ENCODE assay signal across 1 cellular context in the genomic region with DNA sequence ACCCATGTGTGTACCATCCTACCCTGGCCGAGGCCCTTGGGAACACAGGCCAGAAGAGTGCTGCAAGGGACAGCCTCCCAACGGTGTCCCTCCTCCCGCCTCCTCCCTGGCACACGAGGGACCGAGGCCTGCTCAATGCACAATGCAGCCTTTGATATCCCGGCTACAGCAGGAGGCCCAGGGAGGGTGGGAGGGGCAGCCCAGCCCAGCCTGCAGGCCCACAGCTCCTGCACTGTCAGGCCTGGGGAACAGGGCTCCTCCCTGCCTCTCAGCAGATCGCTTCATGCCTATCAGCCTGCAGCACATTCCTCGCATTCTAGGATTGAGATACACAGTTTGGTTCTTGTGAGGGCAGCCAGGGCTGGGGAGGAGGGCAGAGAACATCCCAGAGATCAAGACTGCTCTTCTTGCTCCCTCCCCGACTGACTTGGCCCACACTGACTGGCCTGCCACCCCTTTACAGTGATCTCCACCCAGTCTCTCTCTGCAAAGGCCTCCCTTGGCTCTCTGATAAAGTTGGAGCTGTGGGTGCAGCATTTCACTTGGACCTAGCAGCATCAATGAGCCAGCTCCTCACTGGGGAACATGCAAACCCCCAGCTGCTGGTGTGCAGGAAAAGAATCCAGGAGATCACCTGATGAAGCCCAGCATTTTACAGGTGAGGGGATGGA.
TF ChIP-seq lines count a peak whose summit lies in the region.

A gene (minus strand): TSS at position 46 of the 671 bp plus-strand sequence. CDS start 40 bp downstream, at position 6.

TF ChIP-seq in HCT116, 20 proteins besides CTCF, POLR2A, EP300 and RAD21 (continued from another document):
- TF ChIP-seq, protein P1, sequence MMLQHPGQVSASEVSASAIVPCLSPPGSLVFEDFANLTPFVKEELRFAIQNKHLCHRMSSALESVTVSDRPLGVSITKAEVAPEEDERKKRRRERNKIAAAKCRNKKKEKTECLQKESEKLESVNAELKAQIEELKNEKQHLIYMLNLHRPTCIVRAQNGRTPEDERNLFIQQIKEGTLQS (IDR thresholded peaks at IDR 0.05) = no peak
- TF ChIP-seq CBX3 (IDR thresholded peaks at IDR 0.05; ENCODE audit: low read depth) (no peak), TCF7L2 (IDR thresholded peaks at IDR 0.05; ENCODE audit: borderline replicate concordance, extremely low read depth, insufficient read depth, insufficient read length) (peak; percentile 90), POLR2AphosphoS5 (IDR thresholded peaks at IDR 0.05; ENCODE audit: low read depth, low read length) (no peak; the same call in 1 of the 2 replicates), CEBPB (IDR thresholded peaks at IDR 0.05; ENCODE audit: low read depth) (no peak), SRF (IDR thresholded peaks at IDR 0.05; ENCODE audit: low read depth) (no peak)
- TF ChIP-seq, protein P2, sequence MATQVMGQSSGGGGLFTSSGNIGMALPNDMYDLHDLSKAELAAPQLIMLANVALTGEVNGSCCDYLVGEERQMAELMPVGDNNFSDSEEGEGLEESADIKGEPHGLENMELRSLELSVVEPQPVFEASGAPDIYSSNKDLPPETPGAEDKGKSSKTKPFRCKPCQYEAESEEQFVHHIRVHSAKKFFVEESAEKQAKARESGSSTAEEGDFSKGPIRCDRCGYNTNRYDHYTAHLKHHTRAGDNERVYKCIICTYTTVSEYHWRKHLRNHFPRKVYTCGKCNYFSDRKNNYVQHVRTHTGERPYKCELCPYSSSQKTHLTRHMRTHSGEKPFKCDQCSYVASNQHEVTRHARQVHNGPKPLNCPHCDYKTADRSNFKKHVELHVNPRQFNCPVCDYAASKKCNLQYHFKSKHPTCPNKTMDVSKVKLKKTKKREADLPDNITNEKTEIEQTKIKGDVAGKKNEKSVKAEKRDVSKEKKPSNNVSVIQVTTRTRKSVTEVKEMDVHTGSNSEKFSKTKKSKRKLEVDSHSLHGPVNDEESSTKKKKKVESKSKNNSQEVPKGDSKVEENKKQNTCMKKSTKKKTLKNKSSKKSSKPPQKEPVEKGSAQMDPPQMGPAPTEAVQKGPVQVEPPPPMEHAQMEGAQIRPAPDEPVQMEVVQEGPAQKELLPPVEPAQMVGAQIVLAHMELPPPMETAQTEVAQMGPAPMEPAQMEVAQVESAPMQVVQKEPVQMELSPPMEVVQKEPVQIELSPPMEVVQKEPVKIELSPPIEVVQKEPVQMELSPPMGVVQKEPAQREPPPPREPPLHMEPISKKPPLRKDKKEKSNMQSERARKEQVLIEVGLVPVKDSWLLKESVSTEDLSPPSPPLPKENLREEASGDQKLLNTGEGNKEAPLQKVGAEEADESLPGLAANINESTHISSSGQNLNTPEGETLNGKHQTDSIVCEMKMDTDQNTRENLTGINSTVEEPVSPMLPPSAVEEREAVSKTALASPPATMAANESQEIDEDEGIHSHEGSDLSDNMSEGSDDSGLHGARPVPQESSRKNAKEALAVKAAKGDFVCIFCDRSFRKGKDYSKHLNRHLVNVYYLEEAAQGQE (IDR thresholded peaks at IDR 0.05; ENCODE audit: low read depth) = no peak
